8 cellular contexts compared by ENCODE assay signal in the genomic region with DNA sequence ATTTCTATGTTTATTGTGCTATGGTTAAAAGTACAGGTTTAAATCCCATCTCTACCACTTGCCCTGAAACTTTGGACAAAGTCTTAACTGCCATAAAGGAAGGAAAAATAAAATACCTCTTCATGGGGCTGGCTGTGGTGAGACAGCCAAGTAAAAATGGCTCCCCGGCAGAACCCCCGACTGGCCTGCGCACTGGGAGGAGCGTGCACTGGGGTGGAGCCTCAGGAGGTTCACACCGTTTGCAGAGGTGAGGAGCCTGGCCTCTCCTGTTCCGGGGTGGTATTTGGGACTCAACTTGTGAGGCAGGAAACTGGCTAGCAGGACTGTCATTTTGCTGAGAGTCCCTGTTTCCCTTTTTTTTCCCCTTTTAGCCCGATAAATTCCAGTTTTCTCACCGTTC. TPM values are rescaled to one million over a fixed set of nuclear protein-coding genes. Genes with fewer than 3 reads are reported as not detected.
"Had no signal": no experiment of that assay in that cellular context is flagged by ENCODE, and none has a peak within 500 bp of the region (broad histone marks: within the 10 kb centered on the region; RNA-seq: fewer than 3 reads in every experiment).

No MANE protein-coding gene starts in this region.

- H3K4me3 Mint-ChIP-seq: H9, IgD-negative memory B cell had no signal

- ATAC-seq: HepG2 had no signal

- H3K27ac ChIP-seq: HL-60 had no signal

- DNase-seq: GOT3, H9, HCEC 1CT, KG1 had no signal

- H3K36me3 Mint-ChIP-seq: IgD-negative memory B cell had no signal

- FAIRE-seq: H54, HepG2 had no signal

- H3K27ac Mint-ChIP-seq: H9, IgD-negative memory B cell had no signal

- H3K9me3 Mint-ChIP-seq: H9 had no signal

RNA-seq across cellular contexts. Expression of a gene that starts 47.8 kb away (rescaled TPM):
- polyA plus RNA-seq: IgD-negative memory B cell had no signal
